ENCODE assay signal across 28 cellular contexts in genomic region chr12:82673698-82674097, GRCh38. TPM values are rescaled to one million over a fixed set of nuclear protein-coding genes. Genes with fewer than 3 reads are reported as not detected.
"Had no signal": no experiment of that assay in that cellular context is flagged by ENCODE, and none has a peak within 500 bp of the region (broad histone marks: within the 10 kb centered on the region; RNA-seq: fewer than 3 reads in every experiment).

No MANE protein-coding gene starts in this region.

- DNase-seq: activated B cell treated with CpG ODN at 0.5 μM for 24 hours; activated CD4-positive, alpha-beta T cell treated with anti-CD3 and anti-CD28 coated beads for 36 hours; activated CD4-positive, alpha-beta T cell treated with anti-CD3 and anti-CD28 coated beads, Interleukin-2, amount 50 U/mL, for 4 hours; activated CD8-positive, alpha-beta memory T cell treated with anti-CD3 and anti-CD28 coated beads, Interleukin-2, amount 50 U/mL, for 48 hours; activated naive CD4-positive, alpha-beta T cell; activated T-cell treated with anti-CD3 and anti-CD28 coated beads, Interleukin-2, amount 50 U/mL, for 4 hours; adrenal gland; brain microvascular endothelial cell; central memory CD4-positive, alpha-beta T cell; dermis blood vessel endothelial cell; effector CD8-positive, alpha-beta T cell; erythroblast; kidney; naive thymus-derived CD4-positive, alpha-beta T cell; posterior cingulate gyrus; right lobe of liver; stimulated activated CD4-positive, alpha-beta T cell treated with anti-CD3 and anti-CD28 coated beads, Interleukin-15, amount 100 ng/mL, for 24 hours; stimulated activated CD4-positive, alpha-beta T cell treated with anti-CD3 and anti-CD28 coated beads, Interleukin-2, amount 100 ng/mL, for 48 hours; stimulated activated naive CD4-positive, alpha-beta T cell; testis; uterus had no signal

- H3K4me3 ChIP-seq: adrenal gland, ascending aorta, lung, neural progenitor cell, right lobe of liver, skin epidermis, testis, uterus had no signal

- H3K36me3 ChIP-seq: adrenal gland, ascending aorta, brain microvascular endothelial cell, neural progenitor cell, right lobe of liver, uterus had no signal

- H3K4me3 Mint-ChIP-seq: activated B cell treated with CpG ODN at 0.5 μM for 24 hours; activated CD4-positive, alpha-beta T cell treated with anti-CD3 and anti-CD28 coated beads for 36 hours; activated naive CD8-positive, alpha-beta T cell; activated T-cell treated with anti-CD3 and anti-CD28 coated beads, Interleukin-2, amount 50 U/mL, for 4 hours; naive thymus-derived CD4-positive, alpha-beta T cell; neural progenitor cell had no signal

- H3K36me3 Mint-ChIP-seq: activated naive CD8-positive, alpha-beta T cell; naive thymus-derived CD4-positive, alpha-beta T cell; neural progenitor cell had no signal

- H3K9me3 ChIP-seq: adrenal gland, ascending aorta, right lobe of liver, testis, uterus had no signal

- H3K27ac ChIP-seq: adrenal gland, ascending aorta, brain microvascular endothelial cell, neural progenitor cell, right lobe of liver, skin epidermis, testis, uterus had no signal

- H3K9me3 Mint-ChIP-seq: activated B cell treated with CpG ODN at 0.5 μM for 24 hours; activated T-cell treated with anti-CD3 and anti-CD28 coated beads, Interleukin-2, amount 50 U/mL, for 4 hours; activated T-helper 2 cell treated with anti-CD3 and anti-CD28 coated beads, Interferon-gamma antibody, Interleukin-2, Interleukin-4, amounts not matched to agents 10 μg/mL and 5 μg/mL and 100 μg/mL, durations not matched to agents 14 hours and 24 hours and 36 hours; naive thymus-derived CD4-positive, alpha-beta T cell; neural progenitor cell had no signal

- H3K27ac Mint-ChIP-seq: activated B cell treated with CpG ODN at 0.5 μM for 24 hours; activated CD4-positive, alpha-beta T cell treated with anti-CD3 and anti-CD28 coated beads for 36 hours; activated naive CD8-positive, alpha-beta T cell; activated T-helper 2 cell treated with anti-CD3 and anti-CD28 coated beads, Interferon-gamma antibody, Interleukin-2, Interleukin-4, amounts not matched to agents 10 μg/mL and 5 μg/mL and 100 μg/mL, durations not matched to agents 14 hours and 24 hours and 36 hours; naive thymus-derived CD4-positive, alpha-beta T cell; neural progenitor cell had no signal

- ATAC-seq: activated CD4-positive, alpha-beta T cell treated with anti-CD3 and anti-CD28 coated beads for 36 hours; activated T-cell treated with anti-CD3 and anti-CD28 coated beads, Interleukin-2, amount 50 U/mL, for 4 hours; left lobe of liver; naive thymus-derived CD4-positive, alpha-beta T cell; right lobe of liver had no signal

- H3K4me1 Mint-ChIP-seq: activated B cell treated with CpG ODN at 0.5 μM for 24 hours; activated CD4-positive, alpha-beta T cell treated with anti-CD3 and anti-CD28 coated beads for 36 hours had no signal

- H3K27me3 ChIP-seq: adrenal gland, ascending aorta, brain microvascular endothelial cell, neural progenitor cell, right lobe of liver, testis, uterus had no signal

- H3K4me1 ChIP-seq: adrenal gland, ascending aorta, neural progenitor cell, right lobe of liver, testis, uterus had no signal

RNA-seq across cellular contexts. Expression of gene TMTC2, which starts 13.0 kb away (rescaled TPM):
- polyA plus RNA-seq: naive thymus-derived CD4-positive, alpha-beta T cell had no signal
